In genomic region chr17:78899361-78900260, GRCh38 we compare ENCODE assay signal across 11 cellular contexts. TPM values are rescaled to one million over a fixed set of nuclear protein-coding genes. Genes with fewer than 3 reads are reported as not detected.
DNase-seq lines count a peak whose midpoint lies in the region; ATAC-seq and TF ChIP-seq lines count a peak whose summit lies in the region.
"Had no signal": no experiment of that assay in that cellular context is flagged by ENCODE, and none has a peak within 500 bp of the region (broad histone marks: within the 10 kb centered on the region; RNA-seq: fewer than 3 reads in every experiment).

No MANE protein-coding gene starts in this region.

- no peak for ATAC-seq in HG03342 (IDR thresholded peaks at IDR 0.05; ENCODE audit: unreplicated experiment)
- no peak for ATAC-seq in CD4-positive, alpha-beta T cell (ENCODE audit: poor library complexity)

- DNase-seq in MG63 (peak; percentile 49), fibroblast of pulmonary artery (ENCODE audit: low read depth) (peak; percentile 26), mesenchymal stem cell (no peak), thyroid gland (peak; percentile 32 to 35), AML-193 (lab: John Stamatoyannopoulos, UW) (no peak), SIG-M5 treated with dmso at 0.1 percent for 504 hours (lab: John Stamatoyannopoulos, UW; ENCODE audit: unreplicated experiment) (no peak)
- DNase-seq in CD4-positive, alpha-beta T cell = no peak
- DNase-seq: dermis blood vessel endothelial cell, kidney had no signal

- POLR2A ChIA-PET in CD4-positive, alpha-beta T cell (lab: Charles Lee) = no interaction called here

- peak overlapping the region; percentile 24 to 54 for H3K4ac ChIP-seq in mesenchymal stem cell (ENCODE audit: low read depth in 1 of 2, low read length in 2 of 2)

- CTCF ChIA-PET in CD4-positive, alpha-beta T cell (lab: Charles Lee) = no interaction called here

- peak overlapping the region; percentile 27 for H3K4me2 ChIP-seq in mesenchymal stem cell (ENCODE audit: low read length, poor library complexity, severe bottlenecking)

- no peak overlapping the region for H2BK12ac ChIP-seq in mesenchymal stem cell (ENCODE audit: low read length in 2 of 2)

- no peak overlapping the region for H3K4me3 Mint-ChIP-seq in CD4-positive, alpha-beta T cell
- H3K4me3 Mint-ChIP-seq: stimulated activated naive CD8-positive, alpha-beta T cell treated with anti-CD3 and anti-CD28 coated beads, Interleukin-15, Interleukin-2, amounts not matched to agents 100 ng/mL and 50 ng/mL, for 24 hours had no signal

- no peak overlapping the region for H3K4me3 ChIP-seq in MG63
- H3K4me3 ChIP-seq in fibroblast of pulmonary artery (replicated peaks; ENCODE audit: low read depth, low read length) = no peak overlapping the region
- H3K4me3 ChIP-seq in mesenchymal stem cell (ENCODE audit: insufficient read depth in 1 of 2, low read depth in 1 of 2, low read length in 2 of 2) = no peak overlapping the region
- no peak overlapping the region for H3K4me3 ChIP-seq in thyroid gland (replicated peaks in 1 of 3)

- intact Hi-C loops in thyroid gland (cut with DNase I) = no loop called here
- intact Hi-C loops in CD4-positive, alpha-beta T cell (cut with DNase I, micrococcal nuclease) = no loop called here

- no peak overlapping the region for H2BK5ac ChIP-seq in mesenchymal stem cell (ENCODE audit: low read depth, low read length, poor library complexity, severe bottlenecking)

- H2AFZ ChIP-seq in mesenchymal stem cell (ENCODE audit: low read depth, low read length) = no peak overlapping the region

- H3K9me3 Mint-ChIP-seq in CD4-positive, alpha-beta T cell = no peaks in the 10 kb centered on the region
- H3K9me3 Mint-ChIP-seq: stimulated activated naive CD8-positive, alpha-beta T cell treated with anti-CD3 and anti-CD28 coated beads, Interleukin-15, Interleukin-2, amounts not matched to agents 100 ng/mL and 50 ng/mL, for 24 hours had no signal

- no peak overlapping the region for H3K9ac ChIP-seq in mesenchymal stem cell (ENCODE audit: low read length)

- no peak overlapping the region for H4K91ac ChIP-seq in mesenchymal stem cell (ENCODE audit: low read length)

- no peak overlapping the region for H2BK15ac ChIP-seq in mesenchymal stem cell (ENCODE audit: low read depth, poor library complexity, severe bottlenecking)

- H3K27ac ChIP-seq in mesenchymal stem cell (ENCODE audit: low read length, poor library complexity, severe bottlenecking) = peak overlapping the region; percentile 6
- H3K27ac ChIP-seq in thyroid gland = no peak overlapping the region
- no peak overlapping the region for H3K27ac ChIP-seq in CD4-positive, alpha-beta T cell (ENCODE audit: low read depth, low read length)

- no peak overlapping the region for H4K8ac ChIP-seq in mesenchymal stem cell (ENCODE audit: low read length)

- H3K36me3 Mint-ChIP-seq in CD4-positive, alpha-beta T cell (ENCODE audit: low read depth) = no peaks in the 10 kb centered on the region

- H3K18ac ChIP-seq in mesenchymal stem cell (ENCODE audit: low read depth in 1 of 2, low read length in 2 of 2) = peak overlapping the region in 1 of 2 experiments; percentile 53

- WGBS in mesenchymal stem cell = 69% methylated on average over 16 of the region's 18 CpGs
- 64 to 69% methylated on average over 15 to 16 of the region's 18 CpGs for WGBS in thyroid gland, 2 donors

- H3K4me1 ChIP-seq in mesenchymal stem cell (ENCODE audit: control insufficient read depth, insufficient read depth, low read depth, low read length) (peaks cover 35% of the 10 kb centered on the region), thyroid gland (peaks cover 9 to 45% of the 10 kb centered on the region in 2 donors)

- TF ChIP-seq CTCF in fibroblast of pulmonary artery (IDR thresholded peaks at IDR 0.05; ENCODE audit: low read length, missing control alignments) = no peak
- TF ChIP-seq CTCF in thyroid gland (IDR thresholded peaks at IDR 0.05) = no peak
- no peak for TF ChIP-seq CTCF in CD4-positive, alpha-beta T cell (IDR thresholded peaks at IDR 0.05)

- H3K36me3 ChIP-seq in MG63 (peaks cover 51% of the 10 kb centered on the region), mesenchymal stem cell (ENCODE audit: control insufficient read depth in 1 of 2, insufficient read depth in 2 of 2, low read depth in 1 of 2, low read length in 2 of 2) (peaks cover 60 to 65% of the 10 kb centered on the region in 2 experiments), thyroid gland (no peaks in the 10 kb centered on the region)

- H3K27ac Mint-ChIP-seq in CD4-positive, alpha-beta T cell = no peak overlapping the region
- H3K27ac Mint-ChIP-seq: stimulated activated naive CD8-positive, alpha-beta T cell treated with anti-CD3 and anti-CD28 coated beads, Interleukin-15, Interleukin-2, amounts not matched to agents 100 ng/mL and 50 ng/mL, for 24 hours had no signal

- H3K23ac ChIP-seq in mesenchymal stem cell (ENCODE audit: low read length in 2 of 2) = no peak overlapping the region

- no peak for TF ChIP-seq POLR2A in thyroid gland (IDR thresholded peaks at IDR 0.05)

- H3K27me3 ChIP-seq in MG63 (no peaks in the 10 kb centered on the region), mesenchymal stem cell (ENCODE audit: control insufficient read depth in 1 of 2, insufficient read depth in 1 of 2, low read length in 2 of 2) (no peaks in the 10 kb centered on the region), thyroid gland (no peaks in the 10 kb centered on the region)
- no peaks in the 10 kb centered on the region for H3K27me3 ChIP-seq in CD4-positive, alpha-beta T cell (ENCODE audit: control insufficient read depth, insufficient read depth, low read length)

- H3K9me3 ChIP-seq in MG63 = no peaks in the 10 kb centered on the region
- no peaks in the 10 kb centered on the region for H3K9me3 ChIP-seq in mesenchymal stem cell (ENCODE audit: control insufficient read depth, low read length)
- no peaks in the 10 kb centered on the region for H3K9me3 ChIP-seq in thyroid gland
- H3K9me3 ChIP-seq in CD4-positive, alpha-beta T cell (ENCODE audit: control insufficient read depth, low read length) = no peaks in the 10 kb centered on the region

- H3K4me1 Mint-ChIP-seq in CD4-positive, alpha-beta T cell (ENCODE audit: low read depth) = peaks cover 5% of the 10 kb centered on the region

- H2AK5ac ChIP-seq in mesenchymal stem cell (ENCODE audit: low read length, severe bottlenecking) = no peak overlapping the region

- no peaks in the 10 kb centered on the region for H3K27me3 Mint-ChIP-seq in CD4-positive, alpha-beta T cell
- H3K27me3 Mint-ChIP-seq: stimulated activated naive CD8-positive, alpha-beta T cell treated with anti-CD3 and anti-CD28 coated beads, Interleukin-15, Interleukin-2, amounts not matched to agents 100 ng/mL and 50 ng/mL, for 24 hours had no signal

- H3K14ac ChIP-seq in mesenchymal stem cell (ENCODE audit: low read length in 2 of 2) = no peak overlapping the region

- H3K79me1 ChIP-seq in mesenchymal stem cell (replicated peaks; ENCODE audit: low read length, poor library complexity, severe bottlenecking) = peaks cover 46% of the 10 kb centered on the region

- H2BK120ac ChIP-seq in mesenchymal stem cell (ENCODE audit: low read depth, low read length) = no peak overlapping the region

RNA-seq across cellular contexts. Expression of gene CEP295NL, which starts 3.4 kb away (rescaled TPM):
- total RNA-seq in MG63 (2014; rRNA removed; shearing (Covaris generic); ENCODE audit: low replicate concordance) = 0.67 TPM in 1 of 2 replicates, not detected in the other
- 0.04 TPM for polyA plus RNA-seq in mesenchymal stem cell (2013, experiment 1 of 2)
- 0.05 TPM for polyA plus RNA-seq in mesenchymal stem cell (2013, experiment 2 of 2)
- total RNA-seq in thyroid gland = 1 to 10 TPM in 3 of 4 donors, under 1 TPM in 1; 0.67 to 1.6 (median 1.4) TPM
- 1 to 10 TPM; 2.6 to 2.7 TPM for total RNA-seq in CD4-positive, alpha-beta T cell

RNA-seq across cellular contexts. Expression of gene TIMP2, which starts 25.6 kb away (rescaled TPM):
- total RNA-seq in MG63 (2014; rRNA removed; shearing (Covaris generic); ENCODE audit: low replicate concordance) = 127 and 145 TPM in 2 replicates
- polyA plus RNA-seq in mesenchymal stem cell (2013, experiment 1 of 2) = 391 TPM
- 397 TPM for polyA plus RNA-seq in mesenchymal stem cell (2013, experiment 2 of 2)
- 100 to 1,000 TPM in 1 of 4 donors, 10 to 100 TPM in 3; 52.9 to 133 (median 82.2) TPM for total RNA-seq in thyroid gland
- total RNA-seq in CD4-positive, alpha-beta T cell = 1 to 10 TPM; 6.2 to 7.0 TPM

RNA-seq across cellular contexts. Expression of gene USP36, which starts 59.0 kb away (rescaled TPM):
- total RNA-seq in MG63 (2014; rRNA removed; shearing (Covaris generic); ENCODE audit: low replicate concordance) = 16.3 and 33.4 TPM in 2 replicates
- 31.5 TPM for polyA plus RNA-seq in mesenchymal stem cell (2013, experiment 1 of 2)
- polyA plus RNA-seq in mesenchymal stem cell (2013, experiment 2 of 2) = 30.8 TPM
- 10 to 100 TPM; 33.9 to 61.5 (median 46.6) TPM for total RNA-seq in thyroid gland
- total RNA-seq in CD4-positive, alpha-beta T cell = 100 to 1,000 TPM; 489 to 494 TPM

Comparison
In these comparisons a context has a peak if more than half of its experiments do, and no peak if none do; other contexts are left out.
1. DNase-seq: peak in MG63 (single experiment), fibroblast of pulmonary artery (single experiment) and thyroid gland (2 of 2); none in mesenchymal stem cell (single experiment), CD4-positive, alpha-beta T cell (0 of 10), AML-193 (0 of 2) and SIG-M5 treated with dmso at 0.1 percent for 504 hours (single experiment).
2. RNA of gene TIMP2, which starts 25.6 kb away (total RNA-seq): 127 to 145 TPM in MG63 and 52.9 to 133 TPM in thyroid gland; 6.2 to 7.0 TPM in CD4-positive, alpha-beta T cell; every median in the first group is over 4 times any median in the second.
3. RNA of gene USP36, which starts 59.0 kb away (total RNA-seq): 489 to 494 TPM in CD4-positive, alpha-beta T cell; 33.9 to 61.5 TPM in thyroid gland and 16.3 to 33.4 TPM in MG63; every median in the first group is over 4 times any median in the second.